ENCODE assay signal across 7 cellular contexts in the genomic region with DNA sequence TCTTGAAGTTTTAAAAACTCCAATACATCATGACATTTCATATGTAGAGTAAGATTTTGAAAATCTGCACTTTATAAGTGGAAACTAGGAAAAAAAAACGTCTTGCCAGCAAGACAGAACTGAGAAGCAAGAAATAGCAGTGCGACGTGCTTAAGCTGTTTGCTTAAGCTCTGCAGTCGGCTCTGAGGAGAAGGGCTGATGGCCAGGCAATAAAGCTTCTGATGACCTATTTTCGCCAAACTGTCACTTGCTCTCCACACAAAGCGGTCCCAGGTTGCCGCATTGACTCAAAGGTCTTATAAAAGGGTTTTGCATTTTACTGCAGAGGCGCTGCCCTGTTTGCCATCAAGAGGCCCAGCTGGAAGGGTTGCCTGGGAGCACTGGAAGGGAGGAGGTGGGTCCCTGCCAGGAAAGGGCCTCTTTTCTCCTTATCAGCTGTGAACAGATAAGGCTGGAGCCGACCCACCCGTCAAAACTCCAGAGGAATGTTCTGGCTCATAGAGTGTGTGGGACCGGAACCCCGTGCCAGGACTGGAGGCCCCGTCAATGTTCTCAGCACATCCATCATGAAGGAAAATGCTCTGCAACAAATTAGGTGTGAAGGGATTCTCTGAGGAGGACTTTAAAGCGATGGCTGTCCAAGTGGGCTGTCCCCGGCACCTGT. TPM values are rescaled to one million over a fixed set of nuclear protein-coding genes. Genes with fewer than 3 reads are reported as not detected.
"Had no signal": no experiment of that assay in that cellular context is flagged by ENCODE, and none has a peak within 500 bp of the region (broad histone marks: within the 10 kb centered on the region; RNA-seq: fewer than 3 reads in every experiment).

No MANE protein-coding gene starts in this region.

RNA-seq across cellular contexts. Expression of gene CFC1, which starts 2.4 kb away (rescaled TPM):
- total RNA-seq: HT-29, NCI-H460, PC-9, Peyer's patch, RPMI7951, SK-MEL-5 had no signal
- polyA plus RNA-seq: SK-N-SH had no signal

RNA-seq across cellular contexts. Expression of gene POTEJ, which starts 9.5 kb away (rescaled TPM):
- total RNA-seq: HT-29, NCI-H460, PC-9, RPMI7951, SK-MEL-5 had no signal
- polyA plus RNA-seq: SK-N-SH had no signal
